ENCODE assay signal across 23 cellular contexts in genomic region chr2:2703792-2704191, GRCh38.
DNase-seq lines count a peak whose midpoint lies in the region; ATAC-seq, FAIRE-seq and TF ChIP-seq lines count a peak whose summit lies in the region.
"Had no signal": no experiment of that assay in that cellular context is flagged by ENCODE, and none has a peak within 500 bp of the region (broad histone marks: within the 10 kb centered on the region; RNA-seq: fewer than 3 reads in every experiment).

No MANE protein-coding gene starts in this region.

- H3K36me3 ChIP-seq in BLaER1 treated with 17β-estradiol and CSF1 and Interleukin-3, amounts not matched to agents 10 nM and 100 nM, result no peaks in the 10 kb centered on the region
- no peaks in the 10 kb centered on the region for H3K36me3 ChIP-seq in H1 (ENCODE audit: control insufficient read depth in 2 of 4, insufficient read depth in 4 of 4, low read length in 3 of 4)
- H3K36me3 ChIP-seq: SJCRH30 had no signal

- TF ChIP-seq POLR2A in H1 (IDR thresholded peaks at IDR 0.05; ENCODE audit: control extremely low read depth in 1 of 2, low read depth in 2 of 2, low read length in 2 of 2), result no peak

- H3K4ac ChIP-seq in H1 (replicated peaks; ENCODE audit: insufficient read length, low read depth, low read length), result no peak overlapping the region

- H3K56ac ChIP-seq in H1 (replicated peaks; ENCODE audit: insufficient read length, low read depth, low read length), result no peak overlapping the region

- no peak overlapping the region for H3K18ac ChIP-seq in H1 (ENCODE audit: extremely low read depth, low read length)

- H3K4me1 ChIP-seq in BLaER1 treated with 17β-estradiol and CSF1 and Interleukin-3, amounts not matched to agents 10 nM and 100 nM, result peaks cover 37 to 60% (median 47%) of the 10 kb centered on the region in 10 experiments
- peaks cover 0 to 17% (median 11%) of the 10 kb centered on the region in 4 experiments; a peak in 4 of 7 replicates for H3K4me1 ChIP-seq in H1 (replicated peaks in 1 of 4; ENCODE audit: control insufficient read depth in 3 of 4, insufficient read depth in 4 of 4, low read length in 3 of 4)
- H3K4me1 ChIP-seq: SJCRH30 had no signal

- no peak for TF ChIP-seq RAD21 in H1 (IDR thresholded peaks at IDR 0.05 in 1 of 2, conservative IDR thresholded peaks at IDR 0.05 in 1 of 2; ENCODE audit: low read depth in 2 of 2, low read length in 2 of 2)

- no peak for ATAC-seq in HG02571 (IDR thresholded peaks at IDR 0.05; ENCODE audit: unreplicated experiment)
- ATAC-seq: PC-3, Right ventricle myocardium inferior, SK-N-SH treated with all-trans-retinoic acid at 6 μM for 48 hours had no signal

- no peak for TF ChIP-seq EP300 in H1 (IDR thresholded peaks at IDR 0.05; ENCODE audit: borderline replicate concordance in 1 of 2, low read depth in 2 of 2, low read length in 2 of 2)

- peak overlapping the region in 2 of 11 experiments; percentile 48 to 54; a peak in 3 of 22 replicates for H3K9ac ChIP-seq in BLaER1 treated with 17β-estradiol and CSF1 and Interleukin-3, amounts not matched to agents 10 nM and 100 nM
- H3K9ac ChIP-seq in H1 (replicated peaks in 1 of 4; ENCODE audit: extremely low read depth in 1 of 4, low read depth in 3 of 4, low read length in 3 of 4), result no peak overlapping the region

- 0 out of 2 replicates have a peak overlapping the region, but pooled peaks have one; percentile 68 for H2BK12ac ChIP-seq in H1 (ENCODE audit: low read depth, low read length)

- H3K14ac ChIP-seq in H1 (ENCODE audit: insufficient read length), result no peak overlapping the region

- 93% methylated on average over 14 of the region's 14 CpGs; no CpG with 5 or more reads in 1 of the 2 experiments for WGBS in H1 (ENCODE audit: extremely low coverage in 1 of 2, insufficient coverage in 1 of 2, insufficient read length in 1 of 2, insufficient replicate concordance in 2 of 2, low coverage in 1 of 2, low lambda C conversion rate in 2 of 2, missing lambda C conversion rate in 1 of 2), 2 experiments

- H3K79me1 ChIP-seq in H1 (ENCODE audit: low read depth, low read length), result no peaks in the 10 kb centered on the region

- H3K27me3 ChIP-seq in BLaER1 treated with 17β-estradiol and CSF1 and Interleukin-3, amounts not matched to agents 10 nM and 100 nM, result no peaks in the 10 kb centered on the region
- no peaks in the 10 kb centered on the region for H3K27me3 ChIP-seq in H1 (replicated peaks in 1 of 4; ENCODE audit: control insufficient read depth in 3 of 4, extremely low read depth in 1 of 4, insufficient read depth in 3 of 4, low read length in 3 of 4)

- H2BK20ac ChIP-seq in H1 (ENCODE audit: low read length), result no peak overlapping the region

- no peak overlapping the region for H2BK15ac ChIP-seq in H1 (ENCODE audit: low read length)

- H3K4me3 ChIP-seq in BLaER1 treated with 17β-estradiol and CSF1 and Interleukin-3, amounts not matched to agents 10 nM and 100 nM, result no peak overlapping the region
- no peak overlapping the region for H3K4me3 ChIP-seq in H1 (ENCODE audit: extremely low read depth in 1 of 4, insufficient read depth in 2 of 4, low read depth in 3 of 4, low read length in 4 of 4)
- H3K4me3 ChIP-seq: SJCRH30 had no signal

- no peak overlapping the region for H2BK120ac ChIP-seq in H1 (replicated peaks; ENCODE audit: low read depth, low read length)

- H3K79me2 ChIP-seq in H1 (ENCODE audit: control insufficient read depth in 1 of 2, insufficient read depth in 2 of 2, low read length in 2 of 2), result no peaks in the 10 kb centered on the region

- POLR2A ChIA-PET in H1 (lab: Charles Lee; ENCODE audit: partially characterized antibody), result no interaction called here

- DNase-seq in DMS79 treated with DMSO at 0.1 percent for 48 hours (lab: John Stamatoyannopoulos, UW) (peak; percentile 94), H1 (ENCODE audit: low read depth in 1 of 2, low spot score in 2 of 2) (no peak), posterior vena cava (ENCODE audit: low spot score) (peak; percentile 51), NCI-H774 (lab: John Stamatoyannopoulos, UW) (no peak)
- no peak for DNase-seq in NK-92 treated with Interleukin-12 subunit alpha and Interleukin-12 subunit beta, amount 100 ng/mL, for 24 hours (lab: John Stamatoyannopoulos, UW)
- DNase-seq: C1 segment of cervical spinal cord; Calu3; CD8-positive, alpha-beta memory T cell; H7; IMR-90; NCI-H1048; NCI-H1694; NCI-H2029 treated with DMSO at 0.1 percent for 48 hours; NCI-H2171 treated with DMSO at 0.1 percent for 48 hours; NCI-H748 treated with DMSO at 0.1 percent for 48 hours; PC-3; SJCRH30 had no signal

- H3K27ac ChIP-seq in BLaER1 treated with 17β-estradiol and CSF1 and Interleukin-3, amounts not matched to agents 10 nM and 100 nM, result peak overlapping the region in 7 of 11 experiments; percentile 58 to 76 (median 61); a peak in 8 of 22 replicates
- H3K27ac ChIP-seq in H1 (ENCODE audit: low read depth, low read length), result no peak overlapping the region
- H3K27ac ChIP-seq: SJCRH30 had no signal

- no peaks in the 10 kb centered on the region for H4K20me1 ChIP-seq in BLaER1 treated with 17β-estradiol and CSF1 and Interleukin-3, amounts not matched to agents 10 nM and 100 nM
- no peaks in the 10 kb centered on the region for H4K20me1 ChIP-seq in H1 (replicated peaks in 1 of 2; ENCODE audit: control insufficient read depth in 1 of 2, insufficient read depth in 2 of 2, low read length in 2 of 2)

- H3K4me2 ChIP-seq in BLaER1 treated with 17β-estradiol and CSF1 and Interleukin-3, amounts not matched to agents 10 nM and 100 nM, result peak overlapping the region; percentile 58 to 90 (median 71); a peak in 20 of 22 replicates
- no peak overlapping the region for H3K4me2 ChIP-seq in H1 (ENCODE audit: insufficient read depth in 1 of 2, low read depth in 2 of 2, low read length in 2 of 2)

- no peak overlapping the region for H3K23ac ChIP-seq in H1 (ENCODE audit: insufficient read length)

- CTCF ChIA-PET in H1 (lab: Charles Lee; ENCODE audit: partially characterized antibody), result no interaction called here

- TF ChIP-seq CTCF in H1 (IDR thresholded peaks at IDR 0.05; ENCODE audit: control extremely low read depth in 1 of 3, insufficient read depth in 1 of 3, low read depth in 1 of 3, low read length in 3 of 3), result no peak

- H2AFZ ChIP-seq in H1 (ENCODE audit: low read length), result no peak overlapping the region; the same call in 1 of the 2 replicates

- no peak overlapping the region for H4K5ac ChIP-seq in H1 (ENCODE audit: insufficient read length, low read depth, low read length)

- H4K91ac ChIP-seq in H1 (replicated peaks; ENCODE audit: insufficient read length, low read length), result no peak overlapping the region

- no peaks in the 10 kb centered on the region for H3K23me2 ChIP-seq in H1 (ENCODE audit: low read depth, low read length)

- intact Hi-C loops in posterior vena cava (cut with DNase I), result no loop called here

- H2AK5ac ChIP-seq in H1 (ENCODE audit: low read depth, low read length), result no peak overlapping the region

- no peak overlapping the region; the same call in 1 of the 2 replicates for H4K8ac ChIP-seq in H1 (ENCODE audit: extremely low read depth, insufficient read depth, low read length)

- no peak overlapping the region for H2BK5ac ChIP-seq in H1 (ENCODE audit: low read depth, low read length)

- no peak for FAIRE-seq in H1 (lab: Jason Lieb, UNC)
- FAIRE-seq: A204.1, GM18507 had no signal

- no peaks in the 10 kb centered on the region for H3K9me3 ChIP-seq in BLaER1 treated with 17β-estradiol and CSF1 and Interleukin-3, amounts not matched to agents 10 nM and 100 nM (replicated peaks in 1 of 11)
- H3K9me3 ChIP-seq in H1 (ENCODE audit: insufficient read depth in 2 of 2, low read depth in 1 of 2, low read length in 1 of 2), result no peaks in the 10 kb centered on the region
- H3K9me3 ChIP-seq: SJCRH30 had no signal

TF ChIP-seq in H1, 55 proteins besides CTCF, POLR2A, EP300 and RAD21:
- no peak for TF ChIP-seq NANOG (IDR thresholded peaks at IDR 0.05; ENCODE audit: insufficient read depth, low read depth, low read length, poor library complexity, severe bottlenecking)
- TF ChIP-seq HDAC6 (IDR thresholded peaks at IDR 0.05; ENCODE audit: low read depth, low read length), result no peak
- TF ChIP-seq PHF8 (conservative IDR thresholded peaks at IDR 0.05; ENCODE audit: low read depth, low read length), result no peak
- no peak for TF ChIP-seq RBBP5 (IDR thresholded peaks at IDR 0.05; ENCODE audit: borderline replicate concordance, low read depth, low read length)

Comparison
In these comparisons a context has a peak if more than half of its experiments do, and no peak if none do; other contexts are left out.
1. H3K4me2 ChIP-seq: peak in BLaER1 treated with 17β-estradiol and CSF1 and Interleukin-3, amounts not matched to agents 10 nM and 100 nM (11 of 11); none in H1 (0 of 2).
2. DNase-seq: peak in DMS79 treated with DMSO at 0.1 percent for 48 hours (single experiment) and posterior vena cava (single experiment); none in H1 (0 of 2), NK-92 treated with Interleukin-12 subunit alpha and Interleukin-12 subunit beta, amount 100 ng/mL, for 24 hours (single experiment) and NCI-H774 (single experiment).